Comparison of ENCODE assay signal across 8 cellular contexts in the genomic region with DNA sequence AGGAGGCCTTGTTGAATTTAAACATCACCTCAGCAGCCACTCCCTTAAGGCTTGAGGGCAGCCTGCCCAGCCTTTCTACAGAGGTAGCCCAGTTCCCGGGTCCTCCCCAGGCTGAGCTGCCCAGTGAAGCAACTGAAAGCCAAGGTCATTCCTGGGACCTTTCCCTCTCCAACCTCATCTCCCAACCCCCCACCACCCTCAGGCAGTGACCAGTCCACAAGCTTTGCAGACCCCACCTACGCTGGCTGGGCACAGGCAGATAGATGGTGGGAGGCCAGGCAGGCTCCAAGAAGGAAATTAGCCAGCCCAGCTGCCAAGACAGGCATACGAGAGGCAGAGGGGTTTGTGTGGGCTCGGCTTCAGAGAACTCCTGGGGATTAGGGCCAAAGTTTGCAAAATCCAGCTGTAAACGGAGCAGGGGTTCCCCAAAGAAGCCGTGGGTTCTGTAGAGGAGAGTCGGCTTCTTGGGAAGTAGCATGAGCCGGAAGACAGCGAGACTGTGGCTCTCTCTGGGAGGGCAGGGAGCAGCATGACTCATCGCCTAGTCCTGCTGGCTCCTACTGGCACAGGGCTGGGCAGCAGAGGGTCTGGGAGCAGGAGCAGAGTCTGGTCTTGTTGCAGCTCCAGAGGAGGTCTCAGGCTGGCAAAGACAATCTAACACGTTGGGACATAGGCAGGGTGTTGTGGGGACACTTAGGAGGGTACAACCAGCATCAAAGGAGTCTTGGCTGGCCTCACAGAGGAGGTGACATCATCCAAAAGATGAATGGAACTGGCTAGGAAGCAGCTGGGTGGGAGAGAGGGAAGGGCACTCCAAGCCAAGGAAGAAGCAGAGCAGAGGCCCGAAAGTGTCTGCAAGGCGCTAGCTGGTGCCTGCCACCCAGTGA. TPM values are rescaled to one million over a fixed set of nuclear protein-coding genes. Genes with fewer than 3 reads are reported as not detected.
DNase-seq lines count a peak whose midpoint lies in the region; ATAC-seq lines count a peak whose summit lies in the region.

No MANE protein-coding gene starts in this region.

- DNase-seq in COR-L47 (lab: John Stamatoyannopoulos, UW), result peak; percentile 61
- peak; percentile 95 for DNase-seq in MG63
- peak; percentile 96 for DNase-seq in astrocyte of the hippocampus (ENCODE audit: low read depth, low spot score)
- DNase-seq in hippocampal formation (lab: John Stamatoyannopoulos, UW), result peak; percentile 26 to 65
- peak; percentile 56 for DNase-seq in retina
- DNase-seq in activated gamma-delta T cell (lab: John Stamatoyannopoulos, UW), result no peak
- no peak for DNase-seq in NCI-H1694 treated with DMSO at 0.1 percent for 48 hours (lab: John Stamatoyannopoulos, UW)

- H3K36me3 ChIP-seq in MG63, result peaks cover 6% of the 10 kb centered on the region

- H3K27me3 ChIP-seq in MG63, result no peaks in the 10 kb centered on the region

- ATAC-seq in GM18511 (IDR thresholded peaks at IDR 0.05; ENCODE audit: unreplicated experiment), result no peak

- no peaks in the 10 kb centered on the region for H3K9me3 ChIP-seq in MG63

- peak overlapping the region; percentile 2; the same call in 1 of the 2 replicates for H3K4me3 ChIP-seq in MG63

RNA-seq across cellular contexts. Expression of a gene that starts 2.8 kb away (rescaled TPM):
- total RNA-seq in MG63 (2014; rRNA removed; shearing (Covaris generic); ENCODE audit: low replicate concordance), result 2.2 and 3.8 TPM in 2 replicates

RNA-seq across cellular contexts. Expression of a gene that starts 43.0 kb away (rescaled TPM):
- total RNA-seq in MG63 (2014; rRNA removed; shearing (Covaris generic); ENCODE audit: low replicate concordance), result 64.6 and 68.7 TPM in 2 replicates

Comparison
In these comparisons a context has a peak if more than half of its experiments do, and no peak if none do; other contexts are left out.
1. DNase-seq: peak in COR-L47 (single experiment), MG63 (single experiment), astrocyte of the hippocampus (single experiment), hippocampal formation (2 of 2) and retina (single experiment); none in activated gamma-delta T cell (single experiment) and NCI-H1694 treated with DMSO at 0.1 percent for 48 hours (single experiment).